ENCODE assay signal across 9 cellular contexts in the genomic region with DNA sequence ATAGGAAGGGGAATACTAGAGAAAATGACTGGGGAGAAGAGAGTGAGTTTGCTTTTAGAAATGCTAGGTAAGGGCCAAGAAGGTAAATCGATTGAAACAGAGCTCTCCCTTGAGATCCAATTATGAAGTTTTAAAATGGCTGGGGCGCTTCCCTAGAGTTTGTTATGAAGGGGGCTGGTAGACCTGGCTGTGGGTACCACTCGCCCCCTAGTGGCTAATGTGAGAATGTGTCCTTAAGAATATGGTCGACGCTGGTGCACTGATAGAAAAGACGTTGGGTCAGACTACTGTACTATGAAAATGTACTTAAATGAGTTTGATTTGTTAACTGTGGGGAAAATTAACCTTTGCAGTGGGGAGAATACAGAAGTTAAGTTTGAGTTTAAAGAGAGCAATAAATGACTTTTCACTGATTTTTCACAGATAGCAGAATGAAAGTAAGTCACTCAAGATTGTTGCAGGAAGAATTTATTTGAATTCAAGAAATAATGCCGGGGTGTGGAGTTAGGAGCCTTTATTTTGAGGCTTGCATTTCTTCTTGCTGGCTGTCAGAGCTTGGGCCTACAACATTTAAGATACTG. TPM values are rescaled to one million over a fixed set of nuclear protein-coding genes. Genes with fewer than 3 reads are reported as not detected.
A peak's percentile ranks its signal among the peaks of the same experiment; 100 is the strongest.
DNase-seq lines count a peak whose midpoint lies in the region; ATAC-seq and TF ChIP-seq lines count a peak whose summit lies in the region.
"Had no signal": no experiment of that assay in that cellular context is flagged by ENCODE, and none has a peak within 500 bp of the region (broad histone marks: within the 10 kb centered on the region; RNA-seq: fewer than 3 reads in every experiment).

No MANE protein-coding gene starts in this region.

- peak; percentile 94 for ATAC-seq in GM19395 (IDR thresholded peaks at IDR 0.05; ENCODE audit: unreplicated experiment)
- ATAC-seq in HG03439 (IDR thresholded peaks at IDR 0.05; ENCODE audit: unreplicated experiment) = peak; percentile 97
- ATAC-seq in effector memory CD8-positive, alpha-beta T cell (replicated peaks) = peak; percentile 99
- ATAC-seq in mucosa of descending colon = peak; percentile 83
- ATAC-seq in stimulated activated effector memory CD8-positive, alpha-beta T cell treated with anti-CD3 and anti-CD28 coated beads, Interleukin-12 subunit alpha, Interleukin-12 subunit beta, amount 100 ng/mL, for 72 hours = peak; percentile 83

- H3K4me1 ChIP-seq in mucosa of descending colon (ENCODE audit: low read depth) = no peaks in the 10 kb centered on the region

- H3K9me3 Mint-ChIP-seq in effector memory CD8-positive, alpha-beta T cell = no peaks in the 10 kb centered on the region
- H3K9me3 Mint-ChIP-seq in stimulated activated effector memory CD8-positive, alpha-beta T cell treated with anti-CD3 and anti-CD28 coated beads, Interleukin-12 subunit alpha, Interleukin-12 subunit beta, amount 100 ng/mL, for 72 hours = no peaks in the 10 kb centered on the region
- H3K9me3 Mint-ChIP-seq: activated naive CD4-positive, alpha-beta T cell treated with anti-CD3 and anti-CD28 coated beads, Interleukin-2, amount 50 U/mL, for 24 hours had no signal

- H3K4me3 Mint-ChIP-seq in effector memory CD8-positive, alpha-beta T cell = no peak overlapping the region
- H3K4me3 Mint-ChIP-seq in stimulated activated effector memory CD8-positive, alpha-beta T cell treated with anti-CD3 and anti-CD28 coated beads, Interleukin-12 subunit alpha, Interleukin-12 subunit beta, amount 100 ng/mL, for 72 hours = no peak overlapping the region
- H3K4me3 Mint-ChIP-seq: activated naive CD4-positive, alpha-beta T cell treated with anti-CD3 and anti-CD28 coated beads, Interleukin-2, amount 50 U/mL, for 24 hours had no signal

- H3K4me3 ChIP-seq in mucosa of descending colon = no peak overlapping the region

- no peaks in the 10 kb centered on the region for H3K9me3 ChIP-seq in mucosa of descending colon

- no peaks in the 10 kb centered on the region for H3K36me3 ChIP-seq in mucosa of descending colon (ENCODE audit: low read depth)

- H3K36me3 Mint-ChIP-seq in effector memory CD8-positive, alpha-beta T cell (ENCODE audit: insufficient read depth) = peaks cover 3% of the 10 kb centered on the region
- H3K36me3 Mint-ChIP-seq in stimulated activated effector memory CD8-positive, alpha-beta T cell treated with anti-CD3 and anti-CD28 coated beads, Interleukin-12 subunit alpha, Interleukin-12 subunit beta, amount 100 ng/mL, for 72 hours = no peaks in the 10 kb centered on the region
- H3K36me3 Mint-ChIP-seq: activated naive CD4-positive, alpha-beta T cell treated with anti-CD3 and anti-CD28 coated beads, Interleukin-2, amount 50 U/mL, for 24 hours had no signal

- peak; percentile 69 for TF ChIP-seq CTCF in mucosa of descending colon (IDR thresholded peaks at IDR 0.05)

- H3K27ac Mint-ChIP-seq in effector memory CD8-positive, alpha-beta T cell = no peak overlapping the region
- no peak overlapping the region for H3K27ac Mint-ChIP-seq in stimulated activated effector memory CD8-positive, alpha-beta T cell treated with anti-CD3 and anti-CD28 coated beads, Interleukin-12 subunit alpha, Interleukin-12 subunit beta, amount 100 ng/mL, for 72 hours
- H3K27ac Mint-ChIP-seq: activated naive CD4-positive, alpha-beta T cell treated with anti-CD3 and anti-CD28 coated beads, Interleukin-2, amount 50 U/mL, for 24 hours had no signal

- no peaks in the 10 kb centered on the region for H3K4me1 Mint-ChIP-seq in effector memory CD8-positive, alpha-beta T cell (ENCODE audit: low read depth in 2 of 2)
- H3K4me1 Mint-ChIP-seq in stimulated activated effector memory CD8-positive, alpha-beta T cell treated with anti-CD3 and anti-CD28 coated beads, Interleukin-12 subunit alpha, Interleukin-12 subunit beta, amount 100 ng/mL, for 72 hours = no peaks in the 10 kb centered on the region
- H3K4me1 Mint-ChIP-seq: activated naive CD4-positive, alpha-beta T cell treated with anti-CD3 and anti-CD28 coated beads, Interleukin-2, amount 50 U/mL, for 24 hours had no signal

- intact Hi-C loops in mucosa of descending colon (cut with DNase I, micrococcal nuclease) = no loop called here

- peak; percentile 37 for DNase-seq in COLO668 (lab: John Stamatoyannopoulos, UW; ENCODE audit: unreplicated experiment)
- peak; percentile 47 to 76 for DNase-seq in NCI-H446 (lab: John Stamatoyannopoulos, UW)
- peak; percentile 56 for DNase-seq in activated CD4-positive, alpha-beta T cell treated with anti-CD3 and anti-CD28 coated beads for 48 hours
- peak; percentile 25 to 43 (median 30) for DNase-seq in effector memory CD8-positive, alpha-beta T cell
- peak in 1 of 3 donors; percentile 38 for DNase-seq in mucosa of descending colon
- DNase-seq in stimulated activated effector memory CD8-positive, alpha-beta T cell treated with anti-CD3 and anti-CD28 coated beads, Interleukin-12 subunit alpha, Interleukin-12 subunit beta, amount 100 ng/mL, for 72 hours (ENCODE audit: low spot score in 2 of 2) = peak; percentile 5 to 56

- peaks cover 11 to 21% of the 10 kb centered on the region in 2 donors for H3K27me3 Mint-ChIP-seq in effector memory CD8-positive, alpha-beta T cell
- H3K27me3 Mint-ChIP-seq: activated naive CD4-positive, alpha-beta T cell treated with anti-CD3 and anti-CD28 coated beads, Interleukin-2, amount 50 U/mL, for 24 hours had no signal

RNA-seq across cellular contexts. Expression of gene TMPRSS7, which starts 9.2 kb away (rescaled TPM):
- under 1 TPM in 1 of 3 donors, not detected in 2; 0.12 TPM for total RNA-seq in mucosa of descending colon

RNA-seq across cellular contexts. Expression of gene C3orf52, which starts 42.5 kb away (rescaled TPM):
- 10 to 100 TPM; 22.6 to 49.9 (median 36.3) TPM for total RNA-seq in mucosa of descending colon

RNA-seq across cellular contexts. Expression of gene TAGLN3, which starts 45.0 kb away (rescaled TPM):
- 10 to 100 TPM in 1 of 3 donors, under 1 TPM in 2; 0.27 to 14.7 (median 0.49) TPM for total RNA-seq in mucosa of descending colon
